ENCODE assay signal across 1 cellular context in the genomic region with DNA sequence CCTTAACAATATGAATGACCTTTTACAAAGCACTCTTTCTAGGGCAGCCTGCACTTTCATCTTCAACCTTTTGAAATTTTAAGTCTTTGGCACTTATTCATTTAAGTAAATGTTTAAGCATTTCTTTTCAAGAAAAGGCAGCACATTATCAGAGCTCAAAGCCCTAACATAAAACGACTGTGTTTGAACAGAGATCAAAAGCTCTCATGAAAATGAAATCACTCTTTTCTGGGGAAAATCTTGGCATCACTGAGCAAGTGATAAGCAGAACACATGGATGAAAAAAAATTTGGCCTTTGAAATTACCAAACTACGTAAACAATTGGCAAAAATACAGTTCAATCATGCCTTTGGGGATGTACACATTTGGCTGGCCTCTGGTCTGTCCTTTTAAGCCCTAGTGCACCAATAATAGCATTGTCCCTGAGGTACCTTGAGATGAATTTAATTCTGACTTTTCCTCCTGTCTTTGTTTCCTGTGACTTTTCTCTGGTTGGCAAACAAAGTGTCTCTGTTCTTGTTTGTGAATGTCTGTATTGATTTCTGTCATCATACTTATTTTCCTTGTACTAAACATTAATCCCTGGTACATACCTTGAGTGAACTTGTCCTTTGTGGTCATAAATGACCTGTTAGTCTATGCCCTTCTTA.
TF ChIP-seq lines count a peak whose summit lies in the region.

No MANE protein-coding gene starts in this region.

TF ChIP-seq in HepG2, 621 proteins besides CTCF, POLR2A, EP300 and RAD21 (continued from another document and continues in another):
- TF ChIP-seq, protein P1, sequence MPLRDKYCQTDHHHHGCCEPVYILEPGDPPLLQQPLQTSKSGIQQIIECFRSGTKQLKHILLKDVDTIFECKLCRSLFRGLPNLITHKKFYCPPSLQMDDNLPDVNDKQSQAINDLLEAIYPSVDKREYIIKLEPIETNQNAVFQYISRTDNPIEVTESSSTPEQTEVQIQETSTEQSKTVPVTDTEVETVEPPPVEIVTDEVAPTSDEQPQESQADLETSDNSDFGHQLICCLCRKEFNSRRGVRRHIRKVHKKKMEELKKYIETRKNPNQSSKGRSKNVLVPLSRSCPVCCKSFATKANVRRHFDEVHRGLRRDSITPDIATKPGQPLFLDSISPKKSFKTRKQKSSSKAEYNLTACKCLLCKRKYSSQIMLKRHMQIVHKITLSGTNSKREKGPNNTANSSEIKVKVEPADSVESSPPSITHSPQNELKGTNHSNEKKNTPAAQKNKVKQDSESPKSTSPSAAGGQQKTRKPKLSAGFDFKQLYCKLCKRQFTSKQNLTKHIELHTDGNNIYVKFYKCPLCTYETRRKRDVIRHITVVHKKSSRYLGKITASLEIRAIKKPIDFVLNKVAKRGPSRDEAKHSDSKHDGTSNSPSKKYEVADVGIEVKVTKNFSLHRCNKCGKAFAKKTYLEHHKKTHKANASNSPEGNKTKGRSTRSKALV (CRISPR knock-in tag; IDR thresholded peaks at IDR 0.05): peak; percentile 49; the same call in 1 of the 2 replicates
- TF ChIP-seq HMG20A (CRISPR knock-in tag; IDR thresholded peaks at IDR 0.05; ENCODE audit: borderline replicate concordance) (peak; percentile 93), JUN (CRISPR knock-in tag; IDR thresholded peaks at IDR 0.05) (peak; percentile 85), HOXD1 (CRISPR knock-in tag; IDR thresholded peaks at IDR 0.05) (peak; percentile 91), ZMAT3 (CRISPR knock-in tag; conservative IDR thresholded peaks at IDR 0.05) (peak; percentile 68; the same call in 1 of the 2 replicates), MAZ (IDR thresholded peaks at IDR 0.05; ENCODE audit: borderline replicate concordance, low read depth, low read length) (no peak), MAZ (CRISPR knock-in tag; IDR thresholded peaks at IDR 0.05; ENCODE audit: low read depth) (no peak), ETV5 (CRISPR knock-in tag; IDR thresholded peaks at IDR 0.05; ENCODE audit: borderline replicate concordance) (peak; percentile 74; the same call in 1 of the 2 replicates), RBM22 (optimal IDR thresholded peaks at IDR 0.05; ENCODE audit: low read length) (no peak), LCORL (IDR thresholded peaks at IDR 0.05) (peak; percentile 97), LCORL (CRISPR knock-in tag; IDR thresholded peaks at IDR 0.05) (peak; percentile 70; the same call in 1 of the 2 replicates), ZNF567 (CRISPR knock-in tag; IDR thresholded peaks at IDR 0.05; ENCODE audit: borderline replicate concordance) (no peak), AGO2 (optimal IDR thresholded peaks at IDR 0.05; ENCODE audit: low read depth, low read length) (no peak), FOXJ3 (CRISPR knock-in tag; IDR thresholded peaks at IDR 0.05; ENCODE audit: borderline replicate concordance) (peak; percentile 96; the same call in 1 of the 2 replicates), KLF15 (CRISPR knock-in tag; IDR thresholded peaks at IDR 0.05; ENCODE audit: borderline replicate concordance) (no peak), HDAC2 (CRISPR knock-in tag; IDR thresholded peaks at IDR 0.05) (peak; percentile 74), TRIM24 (CRISPR knock-in tag; IDR thresholded peaks at IDR 0.05) (0 out of 2 replicates have a peak, but pooled peaks have one; percentile 39), KDM5A (IDR thresholded peaks at IDR 0.05; ENCODE audit: borderline replicate concordance, low read length) (0 out of 2 replicates have a peak, but pooled peaks have one; percentile 2), PHF21A (CRISPR knock-in tag; IDR thresholded peaks at IDR 0.05) (peak; percentile 89), ZNF878 (CRISPR knock-in tag; IDR thresholded peaks at IDR 0.05) (peak; percentile 21; the same call in 1 of the 2 replicates), SALL1 (CRISPR knock-in tag; IDR thresholded peaks at IDR 0.05) (peak; percentile 77; the same call in 1 of the 2 replicates), ZNF326 (CRISPR knock-in tag; IDR thresholded peaks at IDR 0.05; ENCODE audit: borderline replicate concordance) (no peak), ZNF331 (CRISPR knock-in tag; IDR thresholded peaks at IDR 0.05) (no peak; the same call in 1 of the 2 replicates), HNF4A (CRISPR knock-in tag; IDR thresholded peaks at IDR 0.05) (peak; percentile 77), HHEX (CRISPR knock-in tag; IDR thresholded peaks at IDR 0.05) (peak; percentile 36; the same call in 1 of the 2 replicates), ZNF703 (CRISPR knock-in tag; IDR thresholded peaks at IDR 0.05; ENCODE audit: borderline replicate concordance) (peak; percentile 86), ZFP36 (IDR thresholded peaks at IDR 0.05; ENCODE audit: borderline replicate concordance, low read depth, low read length, partially characterized antibody) (peak; percentile 59)
- TF ChIP-seq, protein P2, sequence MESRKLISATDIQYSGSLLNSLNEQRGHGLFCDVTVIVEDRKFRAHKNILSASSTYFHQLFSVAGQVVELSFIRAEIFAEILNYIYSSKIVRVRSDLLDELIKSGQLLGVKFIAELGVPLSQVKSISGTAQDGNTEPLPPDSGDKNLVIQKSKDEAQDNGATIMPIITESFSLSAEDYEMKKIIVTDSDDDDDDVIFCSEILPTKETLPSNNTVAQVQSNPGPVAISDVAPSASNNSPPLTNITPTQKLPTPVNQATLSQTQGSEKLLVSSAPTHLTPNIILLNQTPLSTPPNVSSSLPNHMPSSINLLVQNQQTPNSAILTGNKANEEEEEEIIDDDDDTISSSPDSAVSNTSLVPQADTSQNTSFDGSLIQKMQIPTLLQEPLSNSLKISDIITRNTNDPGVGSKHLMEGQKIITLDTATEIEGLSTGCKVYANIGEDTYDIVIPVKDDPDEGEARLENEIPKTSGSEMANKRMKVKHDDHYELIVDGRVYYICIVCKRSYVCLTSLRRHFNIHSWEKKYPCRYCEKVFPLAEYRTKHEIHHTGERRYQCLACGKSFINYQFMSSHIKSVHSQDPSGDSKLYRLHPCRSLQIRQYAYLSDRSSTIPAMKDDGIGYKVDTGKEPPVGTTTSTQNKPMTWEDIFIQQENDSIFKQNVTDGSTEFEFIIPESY (CRISPR knock-in tag; IDR thresholded peaks at IDR 0.05): no peak
- TF ChIP-seq, protein P3, sequence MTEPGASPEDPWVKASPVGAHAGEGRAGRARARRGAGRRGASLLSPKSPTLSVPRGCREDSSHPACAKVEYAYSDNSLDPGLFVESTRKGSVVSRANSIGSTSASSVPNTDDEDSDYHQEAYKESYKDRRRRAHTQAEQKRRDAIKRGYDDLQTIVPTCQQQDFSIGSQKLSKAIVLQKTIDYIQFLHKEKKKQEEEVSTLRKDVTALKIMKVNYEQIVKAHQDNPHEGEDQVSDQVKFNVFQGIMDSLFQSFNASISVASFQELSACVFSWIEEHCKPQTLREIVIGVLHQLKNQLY (CRISPR knock-in tag; IDR thresholded peaks at IDR 0.05): peak; percentile 65; the same call in 1 of the 2 replicates
- TF ChIP-seq, protein P4, sequence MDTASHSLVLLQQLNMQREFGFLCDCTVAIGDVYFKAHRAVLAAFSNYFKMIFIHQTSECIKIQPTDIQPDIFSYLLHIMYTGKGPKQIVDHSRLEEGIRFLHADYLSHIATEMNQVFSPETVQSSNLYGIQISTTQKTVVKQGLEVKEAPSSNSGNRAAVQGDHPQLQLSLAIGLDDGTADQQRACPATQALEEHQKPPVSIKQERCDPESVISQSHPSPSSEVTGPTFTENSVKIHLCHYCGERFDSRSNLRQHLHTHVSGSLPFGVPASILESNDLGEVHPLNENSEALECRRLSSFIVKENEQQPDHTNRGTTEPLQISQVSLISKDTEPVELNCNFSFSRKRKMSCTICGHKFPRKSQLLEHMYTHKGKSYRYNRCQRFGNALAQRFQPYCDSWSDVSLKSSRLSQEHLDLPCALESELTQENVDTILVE (CRISPR knock-in tag; IDR thresholded peaks at IDR 0.05): peak; percentile 66
- TF ChIP-seq, protein P5, sequence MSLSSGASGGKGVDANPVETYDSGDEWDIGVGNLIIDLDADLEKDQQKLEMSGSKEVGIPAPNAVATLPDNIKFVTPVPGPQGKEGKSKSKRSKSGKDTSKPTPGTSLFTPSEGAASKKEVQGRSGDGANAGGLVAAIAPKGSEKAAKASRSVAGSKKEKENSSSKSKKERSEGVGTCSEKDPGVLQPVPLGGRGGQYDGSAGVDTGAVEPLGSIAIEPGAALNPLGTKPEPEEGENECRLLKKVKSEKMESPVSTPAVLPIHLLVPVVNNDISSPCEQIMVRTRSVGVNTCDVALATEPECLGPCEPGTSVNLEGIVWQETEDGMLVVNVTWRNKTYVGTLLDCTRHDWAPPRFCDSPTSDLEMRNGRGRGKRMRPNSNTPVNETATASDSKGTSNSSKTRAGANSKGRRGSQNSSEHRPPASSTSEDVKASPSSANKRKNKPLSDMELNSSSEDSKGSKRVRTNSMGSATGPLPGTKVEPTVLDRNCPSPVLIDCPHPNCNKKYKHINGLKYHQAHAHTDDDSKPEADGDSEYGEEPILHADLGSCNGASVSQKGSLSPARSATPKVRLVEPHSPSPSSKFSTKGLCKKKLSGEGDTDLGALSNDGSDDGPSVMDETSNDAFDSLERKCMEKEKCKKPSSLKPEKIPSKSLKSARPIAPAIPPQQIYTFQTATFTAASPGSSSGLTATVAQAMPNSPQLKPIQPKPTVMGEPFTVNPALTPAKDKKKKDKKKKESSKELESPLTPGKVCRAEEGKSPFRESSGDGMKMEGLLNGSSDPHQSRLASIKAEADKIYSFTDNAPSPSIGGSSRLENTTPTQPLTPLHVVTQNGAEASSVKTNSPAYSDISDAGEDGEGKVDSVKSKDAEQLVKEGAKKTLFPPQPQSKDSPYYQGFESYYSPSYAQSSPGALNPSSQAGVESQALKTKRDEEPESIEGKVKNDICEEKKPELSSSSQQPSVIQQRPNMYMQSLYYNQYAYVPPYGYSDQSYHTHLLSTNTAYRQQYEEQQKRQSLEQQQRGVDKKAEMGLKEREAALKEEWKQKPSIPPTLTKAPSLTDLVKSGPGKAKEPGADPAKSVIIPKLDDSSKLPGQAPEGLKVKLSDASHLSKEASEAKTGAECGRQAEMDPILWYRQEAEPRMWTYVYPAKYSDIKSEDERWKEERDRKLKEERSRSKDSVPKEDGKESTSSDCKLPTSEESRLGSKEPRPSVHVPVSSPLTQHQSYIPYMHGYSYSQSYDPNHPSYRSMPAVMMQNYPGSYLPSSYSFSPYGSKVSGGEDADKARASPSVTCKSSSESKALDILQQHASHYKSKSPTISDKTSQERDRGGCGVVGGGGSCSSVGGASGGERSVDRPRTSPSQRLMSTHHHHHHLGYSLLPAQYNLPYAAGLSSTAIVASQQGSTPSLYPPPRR (CRISPR knock-in tag; IDR thresholded peaks at IDR 0.05; ENCODE audit: borderline replicate concordance): peak; percentile 92
- TF ChIP-seq, protein P6, sequence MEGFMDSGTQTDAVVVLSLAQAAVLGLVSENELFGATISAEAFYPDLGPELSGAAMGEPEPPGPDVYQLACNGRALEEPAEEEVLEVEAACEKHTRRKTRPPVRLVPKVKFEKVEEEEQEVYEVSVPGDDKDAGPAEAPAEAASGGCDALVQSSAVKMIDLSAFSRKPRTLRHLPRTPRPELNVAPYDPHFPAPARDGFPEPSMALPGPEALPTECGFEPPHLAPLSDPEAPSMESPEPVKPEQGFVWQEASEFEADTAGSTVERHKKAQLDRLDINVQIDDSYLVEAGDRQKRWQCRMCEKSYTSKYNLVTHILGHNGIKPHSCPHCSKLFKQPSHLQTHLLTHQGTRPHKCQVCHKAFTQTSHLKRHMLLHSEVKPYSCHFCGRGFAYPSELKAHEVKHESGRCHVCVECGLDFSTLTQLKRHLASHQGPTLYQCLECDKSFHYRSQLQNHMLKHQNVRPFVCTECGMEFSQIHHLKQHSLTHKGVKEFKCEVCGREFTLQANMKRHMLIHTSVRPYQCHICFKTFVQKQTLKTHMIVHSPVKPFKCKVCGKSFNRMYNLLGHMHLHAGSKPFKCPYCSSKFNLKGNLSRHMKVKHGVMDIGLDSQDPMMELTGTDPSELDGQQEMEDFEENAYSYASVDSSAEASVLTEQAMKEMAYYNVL (CRISPR knock-in tag; IDR thresholded peaks at IDR 0.05; ENCODE audit: borderline replicate concordance): peak; percentile 96
- TF ChIP-seq, protein P7, sequence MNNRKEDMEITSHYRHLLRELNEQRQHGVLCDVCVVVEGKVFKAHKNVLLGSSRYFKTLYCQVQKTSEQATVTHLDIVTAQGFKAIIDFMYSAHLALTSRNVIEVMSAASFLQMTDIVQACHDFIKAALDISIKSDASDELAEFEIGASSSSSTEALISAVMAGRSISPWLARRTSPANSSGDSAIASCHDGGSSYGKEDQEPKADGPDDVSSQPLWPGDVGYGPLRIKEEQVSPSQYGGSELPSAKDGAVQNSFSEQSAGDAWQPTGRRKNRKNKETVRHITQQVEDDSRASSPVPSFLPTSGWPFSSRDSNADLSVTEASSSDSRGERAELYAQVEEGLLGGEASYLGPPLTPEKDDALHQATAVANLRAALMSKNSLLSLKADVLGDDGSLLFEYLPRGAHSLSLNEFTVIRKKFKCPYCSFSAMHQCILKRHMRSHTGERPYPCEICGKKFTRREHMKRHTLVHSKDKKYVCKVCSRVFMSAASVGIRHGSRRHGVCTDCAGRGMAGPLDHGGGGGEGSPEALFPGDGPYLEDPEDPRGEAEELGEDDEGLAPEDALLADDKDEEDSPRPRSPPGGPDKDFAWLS (CRISPR knock-in tag; IDR thresholded peaks at IDR 0.05; ENCODE audit: borderline replicate concordance): no peak
- TF ChIP-seq, protein P8, sequence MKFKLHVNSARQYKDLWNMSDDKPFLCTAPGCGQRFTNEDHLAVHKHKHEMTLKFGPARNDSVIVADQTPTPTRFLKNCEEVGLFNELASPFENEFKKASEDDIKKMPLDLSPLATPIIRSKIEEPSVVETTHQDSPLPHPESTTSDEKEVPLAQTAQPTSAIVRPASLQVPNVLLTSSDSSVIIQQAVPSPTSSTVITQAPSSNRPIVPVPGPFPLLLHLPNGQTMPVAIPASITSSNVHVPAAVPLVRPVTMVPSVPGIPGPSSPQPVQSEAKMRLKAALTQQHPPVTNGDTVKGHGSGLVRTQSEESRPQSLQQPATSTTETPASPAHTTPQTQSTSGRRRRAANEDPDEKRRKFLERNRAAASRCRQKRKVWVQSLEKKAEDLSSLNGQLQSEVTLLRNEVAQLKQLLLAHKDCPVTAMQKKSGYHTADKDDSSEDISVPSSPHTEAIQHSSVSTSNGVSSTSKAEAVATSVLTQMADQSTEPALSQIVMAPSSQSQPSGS (CRISPR knock-in tag; IDR thresholded peaks at IDR 0.05): peak; percentile 87
- TF ChIP-seq, protein P9, sequence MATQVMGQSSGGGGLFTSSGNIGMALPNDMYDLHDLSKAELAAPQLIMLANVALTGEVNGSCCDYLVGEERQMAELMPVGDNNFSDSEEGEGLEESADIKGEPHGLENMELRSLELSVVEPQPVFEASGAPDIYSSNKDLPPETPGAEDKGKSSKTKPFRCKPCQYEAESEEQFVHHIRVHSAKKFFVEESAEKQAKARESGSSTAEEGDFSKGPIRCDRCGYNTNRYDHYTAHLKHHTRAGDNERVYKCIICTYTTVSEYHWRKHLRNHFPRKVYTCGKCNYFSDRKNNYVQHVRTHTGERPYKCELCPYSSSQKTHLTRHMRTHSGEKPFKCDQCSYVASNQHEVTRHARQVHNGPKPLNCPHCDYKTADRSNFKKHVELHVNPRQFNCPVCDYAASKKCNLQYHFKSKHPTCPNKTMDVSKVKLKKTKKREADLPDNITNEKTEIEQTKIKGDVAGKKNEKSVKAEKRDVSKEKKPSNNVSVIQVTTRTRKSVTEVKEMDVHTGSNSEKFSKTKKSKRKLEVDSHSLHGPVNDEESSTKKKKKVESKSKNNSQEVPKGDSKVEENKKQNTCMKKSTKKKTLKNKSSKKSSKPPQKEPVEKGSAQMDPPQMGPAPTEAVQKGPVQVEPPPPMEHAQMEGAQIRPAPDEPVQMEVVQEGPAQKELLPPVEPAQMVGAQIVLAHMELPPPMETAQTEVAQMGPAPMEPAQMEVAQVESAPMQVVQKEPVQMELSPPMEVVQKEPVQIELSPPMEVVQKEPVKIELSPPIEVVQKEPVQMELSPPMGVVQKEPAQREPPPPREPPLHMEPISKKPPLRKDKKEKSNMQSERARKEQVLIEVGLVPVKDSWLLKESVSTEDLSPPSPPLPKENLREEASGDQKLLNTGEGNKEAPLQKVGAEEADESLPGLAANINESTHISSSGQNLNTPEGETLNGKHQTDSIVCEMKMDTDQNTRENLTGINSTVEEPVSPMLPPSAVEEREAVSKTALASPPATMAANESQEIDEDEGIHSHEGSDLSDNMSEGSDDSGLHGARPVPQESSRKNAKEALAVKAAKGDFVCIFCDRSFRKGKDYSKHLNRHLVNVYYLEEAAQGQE (IDR thresholded peaks at IDR 0.05; ENCODE audit: borderline replicate concordance in 1 of 2, low read depth in 1 of 2, low read length in 2 of 2): peak in 1 of 2 experiments; percentile 65; a peak in 2 of 4 replicates
